In genomic region chr16:69467531-69468204, GRCh38 we compare ENCODE assay signal across 19 cellular contexts. TPM values are rescaled to one million over a fixed set of nuclear protein-coding genes. Genes with fewer than 3 reads are reported as not detected.
DNase-seq lines count a peak whose midpoint lies in the region; ATAC-seq and TF ChIP-seq lines count a peak whose summit lies in the region.
"Had no signal": no experiment of that assay in that cellular context is flagged by ENCODE, and none has a peak within 500 bp of the region (broad histone marks: within the 10 kb centered on the region; RNA-seq: fewer than 3 reads in every experiment).

No MANE protein-coding gene starts in this region.

- H3K27ac Mint-ChIP-seq in Caco-2 (ENCODE audit: unreplicated experiment) (peak overlapping the region; percentile 14), WTC11 (no peak overlapping the region)
- no peak overlapping the region for H3K27ac Mint-ChIP-seq in activated CD4-positive, alpha-beta T cell treated with anti-CD3 and anti-CD28 coated beads, Interleukin-2, amount 10 ng/mL, durations not matched to agents 7 days and 5 days

- H3K9ac ChIP-seq in mesenchymal stem cell (ENCODE audit: low read length): no peak overlapping the region
- H3K9ac ChIP-seq: KMS-11 had no signal

- no peak overlapping the region for H3K4ac ChIP-seq in mesenchymal stem cell (ENCODE audit: low read depth in 1 of 2, low read length in 2 of 2)

- H3K4me2 ChIP-seq in mesenchymal stem cell (ENCODE audit: low read length, poor library complexity, severe bottlenecking): no peak overlapping the region
- H3K4me2 ChIP-seq: KMS-11 had no signal

- H3K27me3 ChIP-seq in A673 (replicated peaks; ENCODE audit: insufficient read depth, low read depth, low read length, poor library complexity) (no peaks in the 10 kb centered on the region), Caco-2 (replicated peaks; ENCODE audit: control insufficient read depth, insufficient read depth, low read length) (no peaks in the 10 kb centered on the region), mesenchymal stem cell (ENCODE audit: control insufficient read depth in 1 of 2, insufficient read depth in 1 of 2, low read length in 2 of 2) (no peaks in the 10 kb centered on the region), SJCRH30 (no peaks in the 10 kb centered on the region)

- DNase-seq in A673 (ENCODE audit: low spot score) (no peak), Caco-2 (no peak), WTC11 (ENCODE audit: low spot score) (no peak), mesenchymal stem cell (no peak), SJCRH30 (no peak), HT-29 (ENCODE audit: low spot score) (no peak), NCI-H345 treated with DMSO at 0.1 percent for 48 hours (lab: John Stamatoyannopoulos, UW; ENCODE audit: unreplicated experiment) (no peak)
- DNase-seq in activated CD4-positive, alpha-beta T cell treated with anti-CD3 and anti-CD28 coated beads, Interleukin-2, amount 10 ng/mL, durations not matched to agents 7 days and 5 days: no peak
- DNase-seq: CD4-positive, alpha-beta T cell; DMS153; GDM1; MV-4-11; NCI-H1694 treated with DMSO at 0.1 percent for 48 hours; NCI-H2107; NCI-H510A treated with DMSO at 0.1 percent for 48 hours; NCI-H774; RPMI8226; SHP77 treated with DMSO at 0.1 percent for 48 hours had no signal

- H3K9me3 ChIP-seq in A673 (ENCODE audit: low read depth, low read length, poor library complexity, severe bottlenecking) (no peaks in the 10 kb centered on the region), Caco-2 (no peaks in the 10 kb centered on the region), mesenchymal stem cell (ENCODE audit: control insufficient read depth, low read length) (no peaks in the 10 kb centered on the region), SJCRH30 (replicated peaks) (no peaks in the 10 kb centered on the region)

- TF ChIP-seq CTCF in A673 (conservative IDR thresholded peaks at IDR 0.05; ENCODE audit: low read depth, low read length) (no peak), Caco-2 (IDR thresholded peaks at IDR 0.05; ENCODE audit: insufficient read depth in 1 of 2, low read depth in 1 of 2, low read length in 1 of 2, severe bottlenecking in 1 of 2, unreplicated experiment in 1 of 2) (no peak), WTC11 (IDR thresholded peaks at IDR 0.05) (no peak)

- no peak overlapping the region for H4K8ac ChIP-seq in mesenchymal stem cell (ENCODE audit: low read length)

- H2AFZ ChIP-seq in mesenchymal stem cell (ENCODE audit: low read depth, low read length): no peak overlapping the region

- CTCF ChIA-PET in A673 (lab: Charles Lee) (no interaction called here), Caco-2 (lab: Charles Lee) (interaction anchor here (0.7 to 0.9 kb wide), 2 partner anchors 69 to 94 kb away, joined by 3 to 4 read pairs; no protein-coding TSS in a partner anchor), WTC11 (lab: Charles Lee) (interaction anchor here (1.5 kb wide), 1 partner anchor 71 kb away, joined by 13 read pairs; no protein-coding TSS in a partner anchor)
- CTCF ChIA-PET in activated CD4-positive, alpha-beta T cell treated with anti-CD3 and anti-CD28 coated beads, Interleukin-2, amount 10 ng/mL, durations not matched to agents 7 days and 5 days (lab: Charles Lee): interaction anchor here (0.6 to 0.7 kb wide), 2 partner anchors 55 to 568 kb away, joined by 3 read pairs; no protein-coding TSS in a partner anchor

- H3K27ac ChIP-seq in A673 (ENCODE audit: low read depth, low read length, poor library complexity, severe bottlenecking) (peak overlapping the region; percentile 45), mesenchymal stem cell (ENCODE audit: low read length, poor library complexity, severe bottlenecking) (no peak overlapping the region), SJCRH30 (no peak overlapping the region)
- H3K27ac ChIP-seq: KMS-11 had no signal

- ATAC-seq in WTC11: no peak

- no peak overlapping the region for H3K14ac ChIP-seq in mesenchymal stem cell (ENCODE audit: low read length in 2 of 2)

- H3K36me3 Mint-ChIP-seq in Caco-2 (ENCODE audit: insufficient read depth, unreplicated experiment): peaks cover 75% of the 10 kb centered on the region
- H3K36me3 Mint-ChIP-seq in WTC11: 0 out of 2 replicates have a peak, but pooled peaks cover under 1% of the 10 kb centered on the region
- H3K36me3 Mint-ChIP-seq in activated CD4-positive, alpha-beta T cell treated with anti-CD3 and anti-CD28 coated beads, Interleukin-2, amount 10 ng/mL, durations not matched to agents 7 days and 5 days (ENCODE audit: low read depth): peaks cover 24% of the 10 kb centered on the region

- WGBS in mesenchymal stem cell: 92% methylated on average over 8 of the region's 8 CpGs

- H2BK12ac ChIP-seq in mesenchymal stem cell (ENCODE audit: low read length in 2 of 2): no peak overlapping the region

- no peak overlapping the region for H2BK15ac ChIP-seq in mesenchymal stem cell (ENCODE audit: low read depth, poor library complexity, severe bottlenecking)

- no peak overlapping the region for H2AK5ac ChIP-seq in mesenchymal stem cell (ENCODE audit: low read length, severe bottlenecking)

- H3K36me3 ChIP-seq in A673 (ENCODE audit: insufficient read depth, low read length, poor library complexity, severe bottlenecking) (peaks cover 13% of the 10 kb centered on the region), Caco-2 (ENCODE audit: control insufficient read depth, insufficient read depth, low read length) (peaks cover 2% of the 10 kb centered on the region), mesenchymal stem cell (ENCODE audit: control insufficient read depth in 1 of 2, insufficient read depth in 2 of 2, low read depth in 1 of 2, low read length in 2 of 2) (peaks cover 8 to 34% of the 10 kb centered on the region in 2 experiments), SJCRH30 (no peaks in the 10 kb centered on the region; the same call in 1 of the 2 replicates)

- H3K9me3 Mint-ChIP-seq in Caco-2 (ENCODE audit: unreplicated experiment): no peaks in the 10 kb centered on the region
- H3K9me3 Mint-ChIP-seq in WTC11: no peaks in the 10 kb centered on the region
- no peaks in the 10 kb centered on the region for H3K9me3 Mint-ChIP-seq in activated CD4-positive, alpha-beta T cell treated with anti-CD3 and anti-CD28 coated beads, Interleukin-2, amount 10 ng/mL, durations not matched to agents 7 days and 5 days
- H3K9me3 Mint-ChIP-seq: CD4-positive, alpha-beta T cell had no signal

- H3K4me1 ChIP-seq in A673 (ENCODE audit: insufficient read depth, low read length, poor library complexity, severe bottlenecking) (peaks cover 28% of the 10 kb centered on the region), Caco-2 (peaks cover 50% of the 10 kb centered on the region), mesenchymal stem cell (ENCODE audit: control insufficient read depth, insufficient read depth, low read depth, low read length) (peaks cover 10% of the 10 kb centered on the region), SJCRH30 (no peaks in the 10 kb centered on the region; the same call in 1 of the 2 replicates)

- H4K91ac ChIP-seq in mesenchymal stem cell (ENCODE audit: low read length): no peak overlapping the region

- no peak overlapping the region for H2BK120ac ChIP-seq in mesenchymal stem cell (ENCODE audit: low read depth, low read length)

- no peak overlapping the region for H3K4me3 Mint-ChIP-seq in Caco-2 (ENCODE audit: unreplicated experiment)
- no peak overlapping the region for H3K4me3 Mint-ChIP-seq in WTC11
- no peak overlapping the region for H3K4me3 Mint-ChIP-seq in activated CD4-positive, alpha-beta T cell treated with anti-CD3 and anti-CD28 coated beads, Interleukin-2, amount 10 ng/mL, durations not matched to agents 7 days and 5 days
- H3K4me3 Mint-ChIP-seq: CD4-positive, alpha-beta T cell had no signal

- intact Hi-C loops in A673 (cut with micrococcal nuclease; ENCODE audit: unreplicated experiment): loop anchor here (5.0 kb wide), 1 partner anchor 70 kb away; no protein-coding TSS in a partner anchor
- intact Hi-C loops in Caco-2 (cut with micrococcal nuclease; ENCODE audit: unreplicated experiment): no loop called here

- H3K23ac ChIP-seq in mesenchymal stem cell (ENCODE audit: low read length in 2 of 2): no peak overlapping the region

- H3K18ac ChIP-seq in mesenchymal stem cell (ENCODE audit: low read depth in 1 of 2, low read length in 2 of 2): peak overlapping the region in 1 of 2 experiments; percentile 50

- H3K27me3 Mint-ChIP-seq in Caco-2 (ENCODE audit: insufficient read depth, unreplicated experiment): no peaks in the 10 kb centered on the region
- no peaks in the 10 kb centered on the region for H3K27me3 Mint-ChIP-seq in WTC11 (ENCODE audit: low read depth)
- H3K27me3 Mint-ChIP-seq in activated CD4-positive, alpha-beta T cell treated with anti-CD3 and anti-CD28 coated beads, Interleukin-2, amount 10 ng/mL, durations not matched to agents 7 days and 5 days: no peaks in the 10 kb centered on the region
- H3K27me3 Mint-ChIP-seq: CD4-positive, alpha-beta T cell had no signal

- no TSS peak for BruUV-seq in A673 (replicated peaks; lab: Mats Ljungman, UMichigan)
- no TSS peak for BruUV-seq in Caco-2 (replicated peaks; lab: Mats Ljungman, UMichigan)

- POLR2A ChIA-PET in A673 (lab: Charles Lee; ENCODE audit: low non-redundant PET): no interaction called here
- POLR2A ChIA-PET in Caco-2 (lab: Charles Lee): no interaction called here
- POLR2A ChIA-PET in WTC11 (lab: Charles Lee): no interaction called here
- POLR2A ChIA-PET in activated CD4-positive, alpha-beta T cell treated with anti-CD3 and anti-CD28 coated beads, Interleukin-2, amount 10 ng/mL, durations not matched to agents 7 days and 5 days (lab: Charles Lee): no interaction called here

- no peak overlapping the region for H3K4me3 ChIP-seq in A673 (ENCODE audit: low read depth, low read length, poor library complexity, severe bottlenecking)
- no peak overlapping the region for H3K4me3 ChIP-seq in Caco-2 (ENCODE audit: low read depth, low read length)
- H3K4me3 ChIP-seq in mesenchymal stem cell (ENCODE audit: insufficient read depth in 1 of 2, low read depth in 1 of 2, low read length in 2 of 2): no peak overlapping the region
- H3K4me3 ChIP-seq in SJCRH30: no peak overlapping the region

- H3K4me1 Mint-ChIP-seq in Caco-2 (ENCODE audit: low read depth, unreplicated experiment): peaks cover 40% of the 10 kb centered on the region
- H3K4me1 Mint-ChIP-seq in WTC11: peaks cover 4% of the 10 kb centered on the region
- peaks cover 60% of the 10 kb centered on the region for H3K4me1 Mint-ChIP-seq in activated CD4-positive, alpha-beta T cell treated with anti-CD3 and anti-CD28 coated beads, Interleukin-2, amount 10 ng/mL, durations not matched to agents 7 days and 5 days

- peaks cover 14% of the 10 kb centered on the region for H3K79me1 ChIP-seq in mesenchymal stem cell (replicated peaks; ENCODE audit: low read length, poor library complexity, severe bottlenecking)

- peak overlapping the region; percentile 48 for H2BK5ac ChIP-seq in mesenchymal stem cell (ENCODE audit: low read depth, low read length, poor library complexity, severe bottlenecking)

RNA-seq across cellular contexts. Expression of gene CYB5B, which starts 43.2 kb away (rescaled TPM):
- total RNA-seq in A673 (2021) (223 and 242 TPM in 2 replicates), Caco-2 (2022) (355 TPM in 2 replicates), WTC11 (2021) (95.3 to 109 TPM (median 99.7 TPM) in 3 replicates)
- 379 TPM for polyA plus RNA-seq in mesenchymal stem cell (2013, experiment 1 of 2)
- polyA plus RNA-seq in mesenchymal stem cell (2013, experiment 2 of 2): 384 TPM
- total RNA-seq in activated CD4-positive, alpha-beta T cell treated with anti-CD3 and anti-CD28 coated beads, Interleukin-2, amount 10 ng/mL, durations not matched to agents 7 days and 5 days: 100 to 1,000 TPM; 157 to 178 TPM
- total RNA-seq in SJCRH30 (2014; rRNA removed; shearing (Covaris generic)): 99.5 and 110 TPM in 2 replicates
- 57.8 and 60.2 TPM in 2 replicates for total RNA-seq in HT-29 (2014; rRNA removed; shearing (Covaris generic))
